ENCODE assay signal across 32 cellular contexts in genomic region chr3:102200126-102200525, GRCh38.
A peak's percentile ranks its signal among the peaks of the same experiment; 100 is the strongest.
DNase-seq lines count a peak whose midpoint lies in the region; TF ChIP-seq lines count a peak whose summit lies in the region.
"Had no signal": no experiment of that assay in that cellular context is flagged by ENCODE, and none has a peak within 500 bp of the region (broad histone marks: within the 10 kb centered on the region; RNA-seq: fewer than 3 reads in every experiment).

No MANE protein-coding gene starts in this region.

- H3K27ac Mint-ChIP-seq in nephron progenitor cell, result no peak overlapping the region
- H3K27ac Mint-ChIP-seq: activated CD8-positive, alpha-beta T cell treated with anti-CD3 and anti-CD28 coated beads for 36 hours; activated naive CD4-positive, alpha-beta T cell treated with anti-CD3 and anti-CD28 coated beads for 36 hours; activated T-helper 1 cell treated with anti-CD3 and anti-CD28 coated beads, Interleukin-12 subunit alpha, Interleukin-12 subunit beta, Interleukin-2, Interleukin-4 antibody, amounts not matched to agents 30 ng/mL and 10 ng/mL and 1 ng/mL, durations not matched to agents 14 hours and 24 hours and 36 hours; GM23338; mesothelial cell of epicardium; stimulated activated effector memory CD8-positive, alpha-beta T cell treated with anti-CD3 and anti-CD28 coated beads, Interleukin-12 subunit alpha, Interleukin-12 subunit beta, amount 100 ng/mL, for 72 hours had no signal

- intact Hi-C loops in stomach (cut with DNase I; ENCODE audit: low total_unique reads), result no loop called here

- no peaks in the 10 kb centered on the region for H3K36me3 ChIP-seq in stomach
- H3K36me3 ChIP-seq: BLaER1, neutrophil, Peyer's patch, prostate gland had no signal

- H3K9me3 Mint-ChIP-seq in nephron progenitor cell, result peaks cover 5% of the 10 kb centered on the region
- H3K9me3 Mint-ChIP-seq: activated CD8-positive, alpha-beta T cell treated with anti-CD3 and anti-CD28 coated beads for 36 hours; activated T-helper 1 cell treated with anti-CD3 and anti-CD28 coated beads, Interleukin-12 subunit alpha, Interleukin-12 subunit beta, Interleukin-2, Interleukin-4 antibody, amounts not matched to agents 30 ng/mL and 10 ng/mL and 1 ng/mL, durations not matched to agents 14 hours and 24 hours and 36 hours; GM23338; stimulated activated effector memory CD8-positive, alpha-beta T cell treated with anti-CD3 and anti-CD28 coated beads, Interleukin-12 subunit alpha, Interleukin-12 subunit beta, amount 100 ng/mL, for 72 hours had no signal

- H3K9me3 ChIP-seq in stomach, result no peaks in the 10 kb centered on the region
- H3K9me3 ChIP-seq: BLaER1, neutrophil, Peyer's patch, prostate gland had no signal

- no peaks in the 10 kb centered on the region for H3K27me3 ChIP-seq in stomach
- H3K27me3 ChIP-seq: BLaER1, neutrophil, Peyer's patch had no signal

- TF ChIP-seq EP300 in stomach (IDR thresholded peaks at IDR 0.05), result no peak

- H3K4me1 Mint-ChIP-seq in nephron progenitor cell, result no peaks in the 10 kb centered on the region
- H3K4me1 Mint-ChIP-seq: stimulated activated effector memory CD8-positive, alpha-beta T cell treated with anti-CD3 and anti-CD28 coated beads, Interleukin-12 subunit alpha, Interleukin-12 subunit beta, amount 100 ng/mL, for 72 hours had no signal

- no peaks in the 10 kb centered on the region for H3K36me3 Mint-ChIP-seq in nephron progenitor cell (ENCODE audit: low read depth)
- H3K36me3 Mint-ChIP-seq: stimulated activated effector memory CD8-positive, alpha-beta T cell treated with anti-CD3 and anti-CD28 coated beads, Interleukin-12 subunit alpha, Interleukin-12 subunit beta, amount 100 ng/mL, for 72 hours had no signal

- DNase-seq in EH (ENCODE audit: low read depth) (peak; percentile 83), M059J (ENCODE audit: low read depth) (peak; percentile 12), epithelial cell of prostate (ENCODE audit: low read depth, low spot score) (peak; percentile 64), non-pigmented ciliary epithelial cell (ENCODE audit: low read depth) (peak; percentile 65), SKM-1 (lab: John Stamatoyannopoulos, UW; ENCODE audit: unreplicated experiment) (no peak), NCI-H345 treated with DMSO at 0.1 percent for 48 hours (lab: John Stamatoyannopoulos, UW; ENCODE audit: unreplicated experiment) (no peak), stomach (no peak), nephron progenitor cell (no peak)
- DNase-seq: activated CD4-positive, alpha-beta T cell treated with anti-CD3 and anti-CD28 coated beads for 1 hour; activated CD8-positive, alpha-beta memory T cell treated with anti-CD3 and anti-CD28 coated beads, Interleukin-2, amount 50 U/mL, for 48 hours; activated naive CD4-positive, alpha-beta T cell treated with anti-CD3 and anti-CD28 coated beads for 36 hours; DMS153; GF-D8; glutamatergic neuron; islet precursor cell; Kasumi-1; MV-4-11; NCI-H1436 treated with DMSO at 0.1 percent for 48 hours; NCI-H2107; NCI-H446; NCI-H748 treated with DMSO at 0.1 percent for 48 hours; Peyer's patch; SHP77 treated with DMSO at 0.1 percent for 48 hours; trophoblast cell had no signal

- no peak overlapping the region for H3K4me3 Mint-ChIP-seq in nephron progenitor cell
- H3K4me3 Mint-ChIP-seq: activated CD8-positive, alpha-beta T cell treated with anti-CD3 and anti-CD28 coated beads for 36 hours; activated naive CD4-positive, alpha-beta T cell treated with anti-CD3 and anti-CD28 coated beads for 36 hours; activated T-helper 1 cell treated with anti-CD3 and anti-CD28 coated beads, Interleukin-12 subunit alpha, Interleukin-12 subunit beta, Interleukin-2, Interleukin-4 antibody, amounts not matched to agents 30 ng/mL and 10 ng/mL and 1 ng/mL, durations not matched to agents 14 hours and 24 hours and 36 hours; GM23338; mesothelial cell of epicardium; stimulated activated effector memory CD8-positive, alpha-beta T cell treated with anti-CD3 and anti-CD28 coated beads, Interleukin-12 subunit alpha, Interleukin-12 subunit beta, amount 100 ng/mL, for 72 hours had no signal

- H3K27me3 Mint-ChIP-seq in nephron progenitor cell (ENCODE audit: low read depth, poor library complexity), result peaks cover 7% of the 10 kb centered on the region
- H3K27me3 Mint-ChIP-seq: activated CD8-positive, alpha-beta T cell treated with anti-CD3 and anti-CD28 coated beads for 36 hours had no signal

- H3K27ac ChIP-seq in epithelial cell of prostate (peak overlapping the region; percentile 74), stomach (no peak overlapping the region)
- H3K27ac ChIP-seq: BLaER1, neutrophil, Peyer's patch, prostate gland had no signal

- H3K4me1 ChIP-seq in stomach, result peaks cover 0 to 3% (median 0%) of the 10 kb centered on the region in 4 donors
- H3K4me1 ChIP-seq: BLaER1, prostate gland had no signal

- TF ChIP-seq CTCF in stomach (IDR thresholded peaks at IDR 0.05), result no peak
- no peak for TF ChIP-seq CTCF in nephron progenitor cell (IDR thresholded peaks at IDR 0.05)

- TF ChIP-seq POLR2A in stomach (IDR thresholded peaks at IDR 0.05), result no peak

- no peak overlapping the region for H3K4me3 ChIP-seq in stomach
- H3K4me3 ChIP-seq: BLaER1, GM23338, Peyer's patch, prostate gland had no signal

Comparison
In these comparisons a context has a peak if more than half of its experiments do, and no peak if none do; other contexts are left out.
1. DNase-seq: peak in EH (single experiment), M059J (single experiment), epithelial cell of prostate (single experiment) and non-pigmented ciliary epithelial cell (single experiment); none in SKM-1 (single experiment), NCI-H345 treated with DMSO at 0.1 percent for 48 hours (single experiment), stomach (single experiment) and nephron progenitor cell (single experiment).